ENCODE assay signal across 9 cellular contexts in the genomic region with DNA sequence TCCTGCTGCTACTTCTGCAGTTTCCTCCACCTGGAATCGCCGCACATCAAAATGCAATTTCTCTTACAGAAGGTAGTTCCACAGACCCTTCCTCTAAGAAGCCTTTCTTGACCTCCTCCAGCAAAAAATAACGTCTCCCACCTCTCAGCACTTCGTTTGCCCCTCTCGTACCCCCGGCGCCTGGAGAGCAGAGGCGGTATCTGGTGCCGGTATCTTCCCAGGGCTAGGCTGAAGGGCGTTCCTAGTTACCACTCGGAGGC. TPM values are rescaled to one million over a fixed set of nuclear protein-coding genes. Genes with fewer than 3 reads are reported as not detected.
DNase-seq lines count a peak whose midpoint lies in the region; ATAC-seq and TF ChIP-seq lines count a peak whose summit lies in the region.
"Had no signal": no experiment of that assay in that cellular context is flagged by ENCODE, and none has a peak within 500 bp of the region (broad histone marks: within the 10 kb centered on the region; RNA-seq: fewer than 3 reads in every experiment).

No MANE protein-coding gene starts in this region.

- in situ Hi-C loops in astrocyte of the cerebellum (cut with HindIII; ENCODE audit: low sequenced_read_pairs) = no loop called here

- no peaks in the 10 kb centered on the region for H3K27me3 ChIP-seq in lung (ENCODE audit: control insufficient read depth, insufficient read depth)

- H3K9me3 ChIP-seq in lung (ENCODE audit: control insufficient read depth in 2 of 2, insufficient read depth in 1 of 2, low read length in 1 of 2) = no peaks in the 10 kb centered on the region

- H3K4me1 ChIP-seq in lung (ENCODE audit: control insufficient read depth in 2 of 2, insufficient read depth in 2 of 2, low read length in 2 of 2) = peaks cover 0 to 7% of the 10 kb centered on the region in 2 donors

- H3K27ac ChIP-seq in 22Rv1 (peak overlapping the region; percentile 79), lung (ENCODE audit: low read depth in 1 of 2, low read length in 1 of 2) (peak overlapping the region; percentile 26 to 55)

- TF ChIP-seq CTCF in 22Rv1 (IDR thresholded peaks at IDR 0.05) (no peak), HFF-Myc (IDR thresholded peaks at IDR 0.05; ENCODE audit: low read depth, low read length, missing control alignments) (no peak), astrocyte of the cerebellum (IDR thresholded peaks at IDR 0.05; ENCODE audit: low read depth, low read length, missing control alignments) (no peak), lung (IDR thresholded peaks at IDR 0.05; ENCODE audit: control extremely low read depth, extremely low read depth) (no peak), GM10266 (IDR thresholded peaks at IDR 0.05; ENCODE audit: control insufficient read depth, insufficient read depth, low read depth, missing control alignments) (no peak)

- peak overlapping the region; percentile 77 for H3K4me3 ChIP-seq in HFF-Myc (replicated peaks; ENCODE audit: low read depth, low read length)
- peak overlapping the region; percentile 56 for H3K4me3 ChIP-seq in astrocyte of the cerebellum (ENCODE audit: low read depth, low read length)
- peak overlapping the region; percentile 81 for H3K4me3 ChIP-seq in lung

- DNase-seq in HFF-Myc (ENCODE audit: extremely low read depth, low read depth) (no peak), astrocyte of the cerebellum (ENCODE audit: low read depth) (no peak), lung (ENCODE audit: low spot score) (no peak), T-helper 2 cell (no peak), D341Med (ENCODE audit: low spot score) (no peak), retina (no peak), GM10266 (ENCODE audit: extremely low spot score) (no peak)

- WGBS in lung, 2 donors = 2% methylated on average over 11 of the region's 11 CpGs

- peaks cover 2 to 9% of the 10 kb centered on the region in 2 donors for H3K36me3 ChIP-seq in lung (ENCODE audit: control insufficient read depth in 2 of 2, insufficient read depth in 2 of 2, low read length in 2 of 2)

- peak; percentile 14 for ATAC-seq in lung (ENCODE audit: insufficient read depth, low FRiP score)

RNA-seq across cellular contexts. Expression of a gene that starts 0.5 kb away (rescaled TPM):
- 10 to 100 TPM; 13.2 to 33.8 TPM for total RNA-seq in lung
- polyA plus RNA-seq in lung = 10 to 100 TPM; 20.3 to 50.9 TPM

RNA-seq across cellular contexts. Expression of a gene that starts 16.3 kb away (rescaled TPM):
- total RNA-seq in lung = 10 to 100 TPM; 17.1 to 54.5 TPM
- 10 to 100 TPM; 37.5 to 68.6 TPM for polyA plus RNA-seq in lung

RNA-seq across cellular contexts. Expression of a gene that starts 21.9 kb away (rescaled TPM):
- total RNA-seq in lung = 1 to 10 TPM; 3.0 to 7.2 TPM
- 1 to 10 TPM; 3.3 to 5.4 TPM for polyA plus RNA-seq in lung

RNA-seq across cellular contexts. Expression of a gene that starts 34.1 kb away (rescaled TPM):
- total RNA-seq in lung = 1 to 10 TPM; 5.3 to 8.0 TPM
- polyA plus RNA-seq in lung = 1 to 10 TPM; 4.2 to 4.7 TPM

RNA-seq across cellular contexts. Expression of a gene that starts 43.2 kb away (rescaled TPM):
- total RNA-seq in lung = 10 to 100 TPM; 14.4 to 48.1 TPM
- 10 to 100 TPM; 15.2 to 32.8 TPM for polyA plus RNA-seq in lung
- total RNA-seq: chondrocyte had no signal
